In genomic region chr5:14218480-14218879, GRCh38 we compare ENCODE assay signal across 1 cellular context.
TF ChIP-seq lines count a peak whose summit lies in the region.

No MANE protein-coding gene starts in this region.

TF ChIP-seq in GM12878, 131 proteins besides CTCF, POLR2A, EP300 and RAD21 (continued from another document):
- TF ChIP-seq USF2 (IDR thresholded peaks at IDR 0.05; ENCODE audit: borderline replicate concordance, low read depth, low read length) (no peak), YBX1 (IDR thresholded peaks at IDR 0.05) (no peak), CBFB (IDR thresholded peaks at IDR 0.05; ENCODE audit: low read depth) (peak; percentile 49; the same call in 1 of the 2 replicates)
